In genomic region chr5:71839049-71839834, GRCh38 we compare ENCODE assay signal across 22 cellular contexts.
DNase-seq lines count a peak whose midpoint lies in the region; ATAC-seq and TF ChIP-seq lines count a peak whose summit lies in the region.
"Had no signal": no experiment of that assay in that cellular context is flagged by ENCODE, and none has a peak within 500 bp of the region (broad histone marks: within the 10 kb centered on the region; RNA-seq: fewer than 3 reads in every experiment).

No MANE protein-coding gene starts in this region.

- H3K4me2 ChIP-seq in neural cell (ENCODE audit: low read length) = peak overlapping the region; percentile 62

- H3K4me3 ChIP-seq in BE2C (ENCODE audit: low read depth, low read length) (no peak overlapping the region), dorsolateral prefrontal cortex (no peak overlapping the region), neural cell (ENCODE audit: low read length) (peak overlapping the region; percentile 54), vagina (no peak overlapping the region)
- H3K4me3 ChIP-seq: spleen, thyroid gland had no signal

- peak overlapping the region in 52 of 59 donors; percentile 4 to 87 (median 66) for H3K27ac ChIP-seq in dorsolateral prefrontal cortex
- H3K27ac ChIP-seq in neural cell (ENCODE audit: low read length) = peak overlapping the region; percentile 98
- H3K27ac ChIP-seq in vagina = no peak overlapping the region
- H3K27ac ChIP-seq: spleen, thyroid gland had no signal

- peak; percentile 33 for TF ChIP-seq RAD21 in neural cell (conservative IDR thresholded peaks at IDR 0.05)

- H3K27me3 ChIP-seq in BE2C (no peaks in the 10 kb centered on the region), dorsolateral prefrontal cortex (no peaks in the 10 kb centered on the region), neural cell (ENCODE audit: insufficient read depth, low read depth, low read length) (no peaks in the 10 kb centered on the region), vagina (no peaks in the 10 kb centered on the region)
- H3K27me3 ChIP-seq: spleen, thyroid gland had no signal

- H3K9me2 ChIP-seq in neural cell (ENCODE audit: insufficient read depth, low read length) = no peaks in the 10 kb centered on the region

- intact Hi-C loops in dorsolateral prefrontal cortex (cut with DNase I) (no loop called here), vagina (cut with DNase I) (no loop called here)

- H3K9me3 ChIP-seq in BE2C (no peaks in the 10 kb centered on the region), neural cell (ENCODE audit: low read length) (no peaks in the 10 kb centered on the region), vagina (no peaks in the 10 kb centered on the region)
- H3K9me3 ChIP-seq: thyroid gland had no signal

- peak; percentile 48 for TF ChIP-seq EP300 in neural cell (conservative IDR thresholded peaks at IDR 0.05; ENCODE audit: poor library complexity, severe bottlenecking)

- H3K9ac ChIP-seq in neural cell (ENCODE audit: low read length) = peak overlapping the region; percentile 74

- H2AFZ ChIP-seq in neural cell (ENCODE audit: low read depth, low read length) = peak overlapping the region; percentile 18

- no peaks in the 10 kb centered on the region for H4K20me1 ChIP-seq in neural cell (ENCODE audit: insufficient read depth)

- H3K79me2 ChIP-seq in neural cell (replicated peaks; ENCODE audit: insufficient read depth, low read length) = peaks cover 15% of the 10 kb centered on the region

- ATAC-seq in stimulated activated naive CD8-positive, alpha-beta T cell treated with anti-CD3 and anti-CD28 coated beads, Interleukin-15, Interleukin-2, amounts not matched to agents 100 U/mL and 50 U/mL, for 24 hours = no peak
- ATAC-seq: activated CD4-positive, alpha-beta T cell treated with anti-CD3 and anti-CD28 coated beads for 36 hours; activated T-cell treated with anti-CD3 and anti-CD28 coated beads, Interleukin-2, amount 50 U/mL, for 4 hours had no signal

- no peaks in the 10 kb centered on the region for H3K36me3 ChIP-seq in BE2C
- H3K36me3 ChIP-seq in neural cell (ENCODE audit: insufficient read depth, low read length) = no peaks in the 10 kb centered on the region
- H3K36me3 ChIP-seq in vagina = no peaks in the 10 kb centered on the region
- H3K36me3 ChIP-seq: spleen, thyroid gland had no signal

- H3F3A ChIP-seq in neural cell (ENCODE audit: insufficient read depth, low read length, poor library complexity, severe bottlenecking) = peaks cover 9% of the 10 kb centered on the region

- DNase-seq in BE2C (peak; percentile 68), NCI-H146 (lab: John Stamatoyannopoulos, UW) (peak; percentile 59), dorsolateral prefrontal cortex (peak in 1 of 10 donors; percentile 21), vagina (ENCODE audit: extremely low spot score in 2 of 2) (no peak)
- DNase-seq in stimulated activated naive CD8-positive, alpha-beta T cell treated with anti-CD3 and anti-CD28 coated beads, Interleukin-15, Interleukin-2, amounts not matched to agents 100 U/mL and 50 U/mL, for 24 hours = no peak
- DNase-seq in activated naive CD4-positive, alpha-beta T cell treated with Interleukin-2 at 50 U/mL for 16 hours = no peak
- DNase-seq: activated CD4-positive, alpha-beta T cell treated with anti-CD3 and anti-CD28 coated beads for 36 hours; activated naive CD4-positive, alpha-beta T cell treated with anti-CD3 and anti-CD28 coated beads, Interleukin-2, amount 50 U/mL, for 16 hours; activated T-cell treated with anti-CD3 and anti-CD28 coated beads, Interleukin-2, amount 50 U/mL, for 4 hours; amygdala; H9; kidney glomerular epithelial cell; NCI-H2029; NCI-H446 treated with DMSO at 0.1 percent for 48 hours; occipital lobe; SIG-M5; spleen; stimulated activated CD4-positive, alpha-beta T cell treated with anti-CD3 and anti-CD28 coated beads, Interleukin-4, amount 100 ng/mL, for 24 hours; stimulated activated naive CD4-positive, alpha-beta T cell; T-helper 1 cell; thyroid gland had no signal

- no peak for TF ChIP-seq CTCF in BE2C (IDR thresholded peaks at IDR 0.05; ENCODE audit: low read depth, low read length)
- TF ChIP-seq CTCF in dorsolateral prefrontal cortex (IDR thresholded peaks at IDR 0.05 in 54 of 56, conservative IDR thresholded peaks at IDR 0.05 in 2 of 56; ENCODE audit: low read depth in 1 of 56, partially characterized antibody in 56 of 56) = no peak
- no peak for TF ChIP-seq CTCF in neural cell (IDR thresholded peaks at IDR 0.05; ENCODE audit: poor library complexity, severe bottlenecking)
- TF ChIP-seq CTCF in vagina (IDR thresholded peaks at IDR 0.05) = no peak

- H3K4me1 ChIP-seq in BE2C = peaks cover 25% of the 10 kb centered on the region
- no peaks in the 10 kb centered on the region for H3K4me1 ChIP-seq in vagina
- H3K4me1 ChIP-seq: thyroid gland had no signal

- no peak for TF ChIP-seq POLR2A in vagina (IDR thresholded peaks at IDR 0.05)

TF ChIP-seq in neural cell, 6 proteins besides CTCF, POLR2A, EP300 and RAD21:
- TF ChIP-seq EZH2 (IDR thresholded peaks at IDR 0.05; ENCODE audit: borderline replicate concordance, insufficient read depth, low read length, poor library complexity, severe bottlenecking) (no peak), MXI1 (conservative IDR thresholded peaks at IDR 0.05; ENCODE audit: poor library complexity, severe bottlenecking) (no peak), TAF1 (IDR thresholded peaks at IDR 0.05; ENCODE audit: low read depth) (no peak), POLR2AphosphoS5 (IDR thresholded peaks at IDR 0.05) (peak; percentile 67), SMC3 (conservative IDR thresholded peaks at IDR 0.05; ENCODE audit: poor library complexity) (peak; percentile 42)
- TF ChIP-seq, protein P1, sequence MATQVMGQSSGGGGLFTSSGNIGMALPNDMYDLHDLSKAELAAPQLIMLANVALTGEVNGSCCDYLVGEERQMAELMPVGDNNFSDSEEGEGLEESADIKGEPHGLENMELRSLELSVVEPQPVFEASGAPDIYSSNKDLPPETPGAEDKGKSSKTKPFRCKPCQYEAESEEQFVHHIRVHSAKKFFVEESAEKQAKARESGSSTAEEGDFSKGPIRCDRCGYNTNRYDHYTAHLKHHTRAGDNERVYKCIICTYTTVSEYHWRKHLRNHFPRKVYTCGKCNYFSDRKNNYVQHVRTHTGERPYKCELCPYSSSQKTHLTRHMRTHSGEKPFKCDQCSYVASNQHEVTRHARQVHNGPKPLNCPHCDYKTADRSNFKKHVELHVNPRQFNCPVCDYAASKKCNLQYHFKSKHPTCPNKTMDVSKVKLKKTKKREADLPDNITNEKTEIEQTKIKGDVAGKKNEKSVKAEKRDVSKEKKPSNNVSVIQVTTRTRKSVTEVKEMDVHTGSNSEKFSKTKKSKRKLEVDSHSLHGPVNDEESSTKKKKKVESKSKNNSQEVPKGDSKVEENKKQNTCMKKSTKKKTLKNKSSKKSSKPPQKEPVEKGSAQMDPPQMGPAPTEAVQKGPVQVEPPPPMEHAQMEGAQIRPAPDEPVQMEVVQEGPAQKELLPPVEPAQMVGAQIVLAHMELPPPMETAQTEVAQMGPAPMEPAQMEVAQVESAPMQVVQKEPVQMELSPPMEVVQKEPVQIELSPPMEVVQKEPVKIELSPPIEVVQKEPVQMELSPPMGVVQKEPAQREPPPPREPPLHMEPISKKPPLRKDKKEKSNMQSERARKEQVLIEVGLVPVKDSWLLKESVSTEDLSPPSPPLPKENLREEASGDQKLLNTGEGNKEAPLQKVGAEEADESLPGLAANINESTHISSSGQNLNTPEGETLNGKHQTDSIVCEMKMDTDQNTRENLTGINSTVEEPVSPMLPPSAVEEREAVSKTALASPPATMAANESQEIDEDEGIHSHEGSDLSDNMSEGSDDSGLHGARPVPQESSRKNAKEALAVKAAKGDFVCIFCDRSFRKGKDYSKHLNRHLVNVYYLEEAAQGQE (IDR thresholded peaks at IDR 0.05; ENCODE audit: borderline replicate concordance) = peak; percentile 72

Comparison
In these comparisons a context has a peak if more than half of its experiments do, and no peak if none do; other contexts are left out.
1. DNase-seq: peak in BE2C (single experiment) and NCI-H146 (single experiment); none in stimulated activated naive CD8-positive, alpha-beta T cell treated with anti-CD3 and anti-CD28 coated beads, Interleukin-15, Interleukin-2, amounts not matched to agents 100 U/mL and 50 U/mL, for 24 hours (single experiment), vagina (0 of 2) and activated naive CD4-positive, alpha-beta T cell treated with Interleukin-2 at 50 U/mL for 16 hours (single experiment).